16 cellular contexts compared by ENCODE assay signal in genomic region chr3:64650710-64651109, GRCh38. TPM values are rescaled to one million over a fixed set of nuclear protein-coding genes. Genes with fewer than 3 reads are reported as not detected.
DNase-seq lines count a peak whose midpoint lies in the region; ATAC-seq and TF ChIP-seq lines count a peak whose summit lies in the region.
"Had no signal": no experiment of that assay in that cellular context is flagged by ENCODE, and none has a peak within 500 bp of the region (broad histone marks: within the 10 kb centered on the region; RNA-seq: fewer than 3 reads in every experiment).

No MANE protein-coding gene starts in this region.

- TF ChIP-seq EP300 in transverse colon (IDR thresholded peaks at IDR 0.05; ENCODE audit: low read depth) (no peak), ovary (IDR thresholded peaks at IDR 0.05) (no peak)

- BruUV-seq in MCF 10A (replicated peaks; lab: Mats Ljungman, UMichigan) = no TSS peak

- H3K4me3 ChIP-seq in breast epithelium (no peak overlapping the region), left lung (no peak overlapping the region), transverse colon (no peak overlapping the region), ovary (no peak overlapping the region)
- H3K4me3 ChIP-seq: HAP-1 had no signal

- WGBS in transverse colon (ENCODE audit: low coverage in 1 of 2), 2 donors = 69 to 71% methylated on average over 1 of the region's 1 CpG
- 14 to 32% (median 15%) methylated on average over 1 of the region's 1 CpG for WGBS in ovary, 3 donors

- H3K27ac ChIP-seq in breast epithelium (peak overlapping the region; percentile 17 to 41), left lung (no peak overlapping the region), transverse colon (peak overlapping the region; percentile 25 to 43 (median 42)), ovary (peak overlapping the region in 1 of 2 donors; percentile 35)
- H3K27ac ChIP-seq: neutrophil had no signal

- H3K36me3 ChIP-seq in breast epithelium (no peaks in the 10 kb centered on the region), left lung (peaks cover 0 to 70% of the 10 kb centered on the region in 2 donors), transverse colon (no peaks in the 10 kb centered on the region), ovary (no peaks in the 10 kb centered on the region)
- H3K36me3 ChIP-seq: HAP-1, neutrophil had no signal

- no peak for TF ChIP-seq POLR2A in breast epithelium (IDR thresholded peaks at IDR 0.05)
- no peak for TF ChIP-seq POLR2A in transverse colon (IDR thresholded peaks at IDR 0.05)
- TF ChIP-seq POLR2A in ovary (IDR thresholded peaks at IDR 0.05) = no peak

- POLR2A ChIA-PET in MCF 10A (lab: Yijun Ruan, JAX) = no interaction called here

- DNase-seq in breast epithelium (ENCODE audit: low spot score in 2 of 2) (no peak), MCF 10A (ENCODE audit: unreplicated experiment) (no peak), dermis blood vessel endothelial cell (peak; percentile 55), left lung (no peak), transverse colon (no peak), ovary (no peak)
- DNase-seq: activated naive CD8-positive, alpha-beta T cell treated with anti-CD3 and anti-CD28 coated beads, Interleukin-2, amount 10 ng/mL, durations not matched to agents 7 days and 5 days; activated T-cell treated with anti-CD3 and anti-CD28 coated beads, Interleukin-2, amount 50 U/mL, for 1 hour; hippocampal formation; stimulated activated CD4-positive, alpha-beta T cell treated with anti-CD3 and anti-CD28 coated beads, Interleukin-12 subunit alpha, Interleukin-12 subunit beta, amount 100 ng/mL, for 4 hours had no signal

- H3K4me1 Mint-ChIP-seq in MCF 10A (ENCODE audit: insufficient read depth, unreplicated experiment) = peaks cover 9% of the 10 kb centered on the region
- H3K4me1 Mint-ChIP-seq: activated naive CD8-positive, alpha-beta T cell treated with anti-CD3 and anti-CD28 coated beads, Interleukin-2, amount 10 ng/mL, durations not matched to agents 7 days and 5 days had no signal

- no peak overlapping the region for H3K27ac Mint-ChIP-seq in MCF 10A (ENCODE audit: low read depth, unreplicated experiment)
- H3K27ac Mint-ChIP-seq: activated naive CD8-positive, alpha-beta T cell treated with anti-CD3 and anti-CD28 coated beads, Interleukin-2, amount 10 ng/mL, durations not matched to agents 7 days and 5 days; dendritic cell treated with granulocyte-macrophage colony-stimulating factor and Interleukin-4, amounts not matched to agents 40 ng/mL and 50 ng/mL, for 4 days; T-helper 1 cell treated with Interleukin-12 subunit alpha and Interleukin-12 subunit beta and Interleukin-4 antibody, amounts not matched to agents 30 μg/mL and 1 μg/mL, for 36 hours had no signal

- H3K4me1 ChIP-seq in breast epithelium = no peaks in the 10 kb centered on the region
- H3K4me1 ChIP-seq in left lung = no peaks in the 10 kb centered on the region
- H3K4me1 ChIP-seq in transverse colon = peaks cover 0 to 25% (median 3%) of the 10 kb centered on the region in 4 donors
- peaks cover 5% of the 10 kb centered on the region for H3K4me1 ChIP-seq in ovary (ENCODE audit: insufficient read depth)

- CTCF ChIA-PET in MCF 10A (lab: Yijun Ruan, JAX) = interaction anchor here (0.6 kb wide), 1 partner anchor 38 kb away, joined by 3 read pairs; no protein-coding TSS in a partner anchor

- H3K27me3 ChIP-seq in breast epithelium = no peaks in the 10 kb centered on the region
- H3K27me3 ChIP-seq in left lung = no peaks in the 10 kb centered on the region
- H3K27me3 ChIP-seq in transverse colon = no peaks in the 10 kb centered on the region
- H3K27me3 ChIP-seq in ovary = no peaks in the 10 kb centered on the region
- H3K27me3 ChIP-seq: neutrophil had no signal

- no peaks in the 10 kb centered on the region for H3K9me3 Mint-ChIP-seq in MCF 10A (ENCODE audit: unreplicated experiment)
- H3K9me3 Mint-ChIP-seq: activated naive CD8-positive, alpha-beta T cell treated with anti-CD3 and anti-CD28 coated beads, Interleukin-2, amount 10 ng/mL, durations not matched to agents 7 days and 5 days; dendritic cell treated with granulocyte-macrophage colony-stimulating factor and Interleukin-4, amounts not matched to agents 40 ng/mL and 50 ng/mL, for 4 days; T-helper 1 cell treated with Interleukin-12 subunit alpha and Interleukin-12 subunit beta and Interleukin-4 antibody, amounts not matched to agents 30 μg/mL and 1 μg/mL, for 36 hours had no signal

- ATAC-seq in left lung (peak; percentile 45), GM21786 (IDR thresholded peaks at IDR 0.05; ENCODE audit: unreplicated experiment) (no peak), HG03460 (IDR thresholded peaks at IDR 0.05; ENCODE audit: unreplicated experiment) (no peak)

- H3K27me3 Mint-ChIP-seq in MCF 10A (ENCODE audit: insufficient read depth, unreplicated experiment) = no peaks in the 10 kb centered on the region
- H3K27me3 Mint-ChIP-seq: activated naive CD8-positive, alpha-beta T cell treated with anti-CD3 and anti-CD28 coated beads, Interleukin-2, amount 10 ng/mL, durations not matched to agents 7 days and 5 days; dendritic cell treated with granulocyte-macrophage colony-stimulating factor and Interleukin-4, amounts not matched to agents 40 ng/mL and 50 ng/mL, for 4 days had no signal

- no peaks in the 10 kb centered on the region for H3K36me3 Mint-ChIP-seq in MCF 10A (ENCODE audit: insufficient read depth, unreplicated experiment)
- H3K36me3 Mint-ChIP-seq: activated naive CD8-positive, alpha-beta T cell treated with anti-CD3 and anti-CD28 coated beads, Interleukin-2, amount 10 ng/mL, durations not matched to agents 7 days and 5 days had no signal

- intact Hi-C loops in breast epithelium (cut with DNase I; ENCODE audit: low total_unique reads) (no loop called here), MCF 10A (cut with micrococcal nuclease) (no loop called here), left lung (cut with DNase I) (no loop called here), transverse colon (cut with DNase I; ENCODE audit: low total_unique reads) (no loop called here), ovary (cut with DNase I) (no loop called here)

- in situ Hi-C loops in transverse colon (cut with MboI; ENCODE audit: low pct_ligation_motif_present in 1 of 4, low pct_unique_long_range_greater_than_20kb in 1 of 4, low sequenced_read_pairs in 3 of 4) = no loop called here

- H3K4me3 Mint-ChIP-seq in MCF 10A (ENCODE audit: unreplicated experiment) = no peak overlapping the region
- H3K4me3 Mint-ChIP-seq: activated naive CD8-positive, alpha-beta T cell treated with anti-CD3 and anti-CD28 coated beads, Interleukin-2, amount 10 ng/mL, durations not matched to agents 7 days and 5 days; dendritic cell treated with granulocyte-macrophage colony-stimulating factor and Interleukin-4, amounts not matched to agents 40 ng/mL and 50 ng/mL, for 4 days; T-helper 1 cell treated with Interleukin-12 subunit alpha and Interleukin-12 subunit beta and Interleukin-4 antibody, amounts not matched to agents 30 μg/mL and 1 μg/mL, for 36 hours had no signal

- TF ChIP-seq CTCF in breast epithelium (IDR thresholded peaks at IDR 0.05) (no peak), MCF 10A (IDR thresholded peaks at IDR 0.05; ENCODE audit: unreplicated experiment) (no peak), left lung (IDR thresholded peaks at IDR 0.05) (no peak), transverse colon (IDR thresholded peaks at IDR 0.05) (no peak), ovary (IDR thresholded peaks at IDR 0.05) (no peak)

- H3K9me3 ChIP-seq in breast epithelium (no peaks in the 10 kb centered on the region), left lung (no peaks in the 10 kb centered on the region), transverse colon (no peaks in the 10 kb centered on the region), ovary (no peaks in the 10 kb centered on the region)
- H3K9me3 ChIP-seq: HAP-1, neutrophil had no signal

RNA-seq across cellular contexts. Expression of gene ADAMTS9, which starts 37.1 kb away (rescaled TPM):
- total RNA-seq in breast epithelium = 100 to 1,000 TPM in 1 of 3 donors, 10 to 100 TPM in 2; 19.4 to 240 (median 50.6) TPM
- total RNA-seq in MCF 10A (2022) = 0.86 and 1.8 TPM in 2 replicates
- 80.3 and 86.0 TPM in 2 replicates for total RNA-seq in dermis blood vessel endothelial cell
- 10 to 100 TPM; 36.3 to 36.9 TPM for total RNA-seq in left lung
- total RNA-seq in transverse colon = 10 to 100 TPM in 2 of 4 donors, 1 to 10 TPM in 2; 6.3 to 20.1 (median 13.0) TPM
- 10 to 100 TPM; 20.1 to 88.8 (median 38.5) TPM for total RNA-seq in ovary
- polyA plus RNA-seq in ovary = 10 to 100 TPM; 11.8 to 28.8 TPM
- total RNA-seq: activated naive CD8-positive, alpha-beta T cell treated with anti-CD3 and anti-CD28 coated beads, Interleukin-2, amount 10 ng/mL, durations not matched to agents 7 days and 5 days had no signal

Comparison
In these comparisons a context has a peak if more than half of its experiments do, and no peak if none do; other contexts are left out.
1. H3K27ac ChIP-seq: peak in breast epithelium (2 of 2) and transverse colon (4 of 4); none in left lung (0 of 2).